In genomic region chr9:80320480-80320879, GRCh38 we compare ENCODE assay signal across 28 cellular contexts.
DNase-seq lines count a peak whose midpoint lies in the region; ATAC-seq and TF ChIP-seq lines count a peak whose summit lies in the region.
"Had no signal": no experiment of that assay in that cellular context is flagged by ENCODE, and none has a peak within 500 bp of the region (broad histone marks: within the 10 kb centered on the region; RNA-seq: fewer than 3 reads in every experiment).

No MANE protein-coding gene starts in this region.

- no peaks in the 10 kb centered on the region for H3K9me3 ChIP-seq in MG63
- H3K9me3 ChIP-seq: breast epithelium, gastroesophageal sphincter, left ventricle myocardium inferior, spleen, transverse colon had no signal

- in situ Hi-C loops in astrocyte of the cerebellum (cut with HindIII; ENCODE audit: low sequenced_read_pairs) = no loop called here

- H3K36me3 Mint-ChIP-seq in activated T-helper 17 cell treated with anti-CD3 and anti-CD28 coated beads, Interleukin-2, amount 50 U/mL, for 72 hours (ENCODE audit: low read depth) = no peaks in the 10 kb centered on the region
- H3K36me3 Mint-ChIP-seq: naive thymus-derived CD8-positive, alpha-beta T cell; WTC11 had no signal

- no peaks in the 10 kb centered on the region for H3K36me3 ChIP-seq in MG63
- H3K36me3 ChIP-seq: breast epithelium, gastroesophageal sphincter, left ventricle myocardium inferior, spleen, transverse colon had no signal

- H3K27me3 Mint-ChIP-seq in activated T-helper 17 cell treated with anti-CD3 and anti-CD28 coated beads, Interleukin-2, amount 50 U/mL, for 72 hours = no peaks in the 10 kb centered on the region
- H3K27me3 Mint-ChIP-seq: activated CD4-positive, alpha-beta T cell treated with anti-CD3 and anti-CD28 coated beads, Interleukin-2, amount 10 ng/mL, durations not matched to agents 7 days and 5 days; activated T-cell treated with anti-CD3 and anti-CD28 coated beads, Interleukin-2, amount 50 U/mL, for 24 hours; naive thymus-derived CD8-positive, alpha-beta T cell had no signal

- H3K4me3 ChIP-seq in astrocyte of the cerebellum (ENCODE audit: low read depth, low read length) (no peak overlapping the region), skeletal muscle cell (ENCODE audit: low read depth, low read length) (no peak overlapping the region), MG63 (no peak overlapping the region)
- H3K4me3 ChIP-seq: breast epithelium, gastroesophageal sphincter, GM23338, left ventricle myocardium inferior, spleen, transverse colon had no signal

- H3K27ac Mint-ChIP-seq in activated T-helper 17 cell treated with anti-CD3 and anti-CD28 coated beads, Interleukin-2, amount 50 U/mL, for 72 hours = no peak overlapping the region
- H3K27ac Mint-ChIP-seq: activated CD4-positive, alpha-beta T cell treated with anti-CD3 and anti-CD28 coated beads, Interleukin-2, amount 10 ng/mL, durations not matched to agents 7 days and 5 days; activated T-cell treated with anti-CD3 and anti-CD28 coated beads, Interleukin-2, amount 50 U/mL, for 24 hours; GM23338; naive thymus-derived CD8-positive, alpha-beta T cell; WTC11 had no signal

- POLR2A ChIA-PET in RWPE1 (lab: Yijun Ruan, JAX; ENCODE audit: low non-redundant PET) = no interaction called here

- H3K4me1 Mint-ChIP-seq in activated T-helper 17 cell treated with anti-CD3 and anti-CD28 coated beads, Interleukin-2, amount 50 U/mL, for 72 hours = no peaks in the 10 kb centered on the region
- H3K4me1 Mint-ChIP-seq: activated CD4-positive, alpha-beta T cell treated with anti-CD3 and anti-CD28 coated beads, Interleukin-2, amount 10 ng/mL, durations not matched to agents 7 days and 5 days; GM23338; naive thymus-derived CD8-positive, alpha-beta T cell; WTC11 had no signal

- H3K27ac ChIP-seq in RWPE1 = no peak overlapping the region
- H3K27ac ChIP-seq: breast epithelium, gastroesophageal sphincter, left ventricle myocardium inferior, spleen, transverse colon had no signal

- CTCF ChIA-PET in RWPE1 (lab: Yijun Ruan, JAX) = interaction anchor here (0.5 to 0.8 kb wide), 2 partner anchors 88 to 730 kb away, joined by 3 to 4 read pairs; no protein-coding TSS in a partner anchor

- no peaks in the 10 kb centered on the region for H3K27me3 ChIP-seq in MG63
- H3K27me3 ChIP-seq: breast epithelium, gastroesophageal sphincter, spleen, transverse colon had no signal

- no peak overlapping the region for H3K4me3 Mint-ChIP-seq in activated T-helper 17 cell treated with anti-CD3 and anti-CD28 coated beads, Interleukin-2, amount 50 U/mL, for 72 hours
- H3K4me3 Mint-ChIP-seq: activated CD4-positive, alpha-beta T cell treated with anti-CD3 and anti-CD28 coated beads, Interleukin-2, amount 10 ng/mL, durations not matched to agents 7 days and 5 days; activated T-cell treated with anti-CD3 and anti-CD28 coated beads, Interleukin-2, amount 50 U/mL, for 24 hours; GM23338; naive thymus-derived CD8-positive, alpha-beta T cell; WTC11 had no signal

- TF ChIP-seq CTCF in astrocyte of the cerebellum (IDR thresholded peaks at IDR 0.05; ENCODE audit: low read depth, low read length, missing control alignments) (no peak), RWPE1 (conservative IDR thresholded peaks at IDR 0.05; ENCODE audit: low read depth) (no peak)

- DNase-seq in HS-5 (ENCODE audit: low read depth) = peak; percentile 3
- peak; percentile 71 for DNase-seq in astrocyte of the cerebellum (ENCODE audit: low read depth)
- DNase-seq in foreskin melanocyte = peak; percentile 58
- DNase-seq in skeletal muscle cell (ENCODE audit: low read depth) = peak; percentile 7
- no peak for DNase-seq in OCI-M1 (lab: John Stamatoyannopoulos, UW)
- no peak for DNase-seq in MG63
- no peak for DNase-seq in RWPE1 (ENCODE audit: low spot score)
- DNase-seq: activated CD4-positive, alpha-beta T cell treated with anti-CD3 and anti-CD28 coated beads, Interleukin-2, amount 10 ng/mL, durations not matched to agents 7 days and 5 days; activated gamma-delta T cell treated with Interleukin-2 at 50 U/mL for 16 hours; activated T-cell treated with anti-CD3 and anti-CD28 coated beads, Interleukin-2, amount 50 U/mL, for 24 hours; GDM1; hypothalamus; left ventricle myocardium inferior; naive thymus-derived CD8-positive, alpha-beta T cell; NCI-H1092; NCI-H1694 treated with DMSO at 0.1 percent for 48 hours; NCI-H226; NCI-H774; occipital lobe; Right ventricle myocardium superior; spleen; T1000; transverse colon had no signal

- H3K9me3 Mint-ChIP-seq in activated T-helper 17 cell treated with anti-CD3 and anti-CD28 coated beads, Interleukin-2, amount 50 U/mL, for 72 hours = no peaks in the 10 kb centered on the region
- H3K9me3 Mint-ChIP-seq: activated CD4-positive, alpha-beta T cell treated with anti-CD3 and anti-CD28 coated beads, Interleukin-2, amount 10 ng/mL, durations not matched to agents 7 days and 5 days; activated T-cell treated with anti-CD3 and anti-CD28 coated beads, Interleukin-2, amount 50 U/mL, for 24 hours; GM23338; WTC11 had no signal

- no peak for ATAC-seq in activated T-helper 17 cell treated with anti-CD3 and anti-CD28 coated beads, Interleukin-2, amount 50 U/mL, for 72 hours (replicated peaks)
- ATAC-seq: gastroesophageal sphincter; GM23338; naive thymus-derived CD8-positive, alpha-beta T cell; WTC11 had no signal

Comparison
In these comparisons a context has a peak if more than half of its experiments do, and no peak if none do; other contexts are left out.
1. DNase-seq: peak in HS-5 (single experiment), astrocyte of the cerebellum (single experiment), foreskin melanocyte (single experiment) and skeletal muscle cell (single experiment); none in OCI-M1 (single experiment), MG63 (single experiment) and RWPE1 (single experiment).